Comparison of ENCODE assay signal across 1 cellular context in genomic region chr1:154186852-154187501, GRCh38.
TF ChIP-seq lines count a peak whose summit lies in the region.

No MANE protein-coding gene starts in this region.

TF ChIP-seq in K562, 482 proteins besides CTCF, POLR2A, EP300 and RAD21 (continued from another document and continues in another):
- TF ChIP-seq AFF4 (CRISPR knock-in tag; IDR thresholded peaks at IDR 0.05): no peak
- TF ChIP-seq RBBP5 (IDR thresholded peaks at IDR 0.05; ENCODE audit: borderline replicate concordance, insufficient read depth, low read length, poor library complexity, severe bottlenecking): peak; percentile 70
- no peak for TF ChIP-seq SRSF7 (optimal IDR thresholded peaks at IDR 0.05; ENCODE audit: low read depth, low read length)
- no peak for TF ChIP-seq ARID4B (CRISPR knock-in tag; IDR thresholded peaks at IDR 0.05)
- TF ChIP-seq NR2C1 (IDR thresholded peaks at IDR 0.05): peak; percentile 83
- peak; percentile 74 for TF ChIP-seq NR2C1 (tag; IDR thresholded peaks at IDR 0.05)
- peak; percentile 37 to 66; a peak in 2 of 4 replicates for TF ChIP-seq MNT (conservative IDR thresholded peaks at IDR 0.05)
- no peak for TF ChIP-seq ZNF740 (CRISPR knock-in tag; IDR thresholded peaks at IDR 0.05)
- TF ChIP-seq ZNF740 (tag; IDR thresholded peaks at IDR 0.05): no peak
- TF ChIP-seq NR2F6 (CRISPR knock-in tag; IDR thresholded peaks at IDR 0.05): no peak
- peak; percentile 28 for TF ChIP-seq E2F8 (IDR thresholded peaks at IDR 0.05; ENCODE audit: low read depth, partially characterized antibody)
- no peak for TF ChIP-seq NR2C2 (CRISPR knock-in tag; IDR thresholded peaks at IDR 0.05)
- TF ChIP-seq NR2C2 (tag; IDR thresholded peaks at IDR 0.05): peak; percentile 73
- TF ChIP-seq ELF4 (CRISPR knock-in tag; IDR thresholded peaks at IDR 0.05): no peak
- peak; percentile 31; the same call in 1 of the 2 replicates for TF ChIP-seq BCOR (IDR thresholded peaks at IDR 0.05)
- TF ChIP-seq RB1 (IDR thresholded peaks at IDR 0.05; ENCODE audit: low read depth): no peak; the same call in 1 of the 2 replicates
- peak; percentile 66 for TF ChIP-seq NFIC (IDR thresholded peaks at IDR 0.05)
- TF ChIP-seq ZNF124 (CRISPR knock-in tag; IDR thresholded peaks at IDR 0.05): no peak
- TF ChIP-seq MAFF (IDR thresholded peaks at IDR 0.05; ENCODE audit: low read length): 0 out of 2 replicates have a peak, but pooled peaks have one; percentile 27
- TF ChIP-seq ZZZ3 (IDR thresholded peaks at IDR 0.05): no peak
- TF ChIP-seq ZBTB2 (IDR thresholded peaks at IDR 0.05): peak; percentile 82
- TF ChIP-seq RBM15 (IDR thresholded peaks at IDR 0.05; ENCODE audit: insufficient read depth, low read length): no peak
- no peak for TF ChIP-seq NONO (IDR thresholded peaks at IDR 0.05; ENCODE audit: low read depth in 2 of 2, low read length in 1 of 2)
- no peak; a peak in 1 of 4 replicates for TF ChIP-seq RCOR1 (IDR thresholded peaks at IDR 0.05; ENCODE audit: borderline replicate concordance in 1 of 2, low read depth in 2 of 2, low read length in 2 of 2)
- peak; percentile 78 for TF ChIP-seq ZNF766 (CRISPR knock-in tag; conservative IDR thresholded peaks at IDR 0.05)
- no peak for TF ChIP-seq RBM39 (optimal IDR thresholded peaks at IDR 0.05; ENCODE audit: low read depth, low read length)
- TF ChIP-seq SMARCA5 (IDR thresholded peaks at IDR 0.05): no peak
- no peak for TF ChIP-seq TARDBP (IDR thresholded peaks at IDR 0.05)
- TF ChIP-seq YY1 (IDR thresholded peaks at IDR 0.05; ENCODE audit: borderline replicate concordance in 1 of 3, control insufficient read depth in 1 of 3, extremely low read depth in 1 of 3, insufficient read depth in 3 of 3, insufficient read length in 1 of 3, insufficient replicate concordance in 2 of 3, low read depth in 1 of 3, low read length in 2 of 3): no peak
- TF ChIP-seq EP400 (IDR thresholded peaks at IDR 0.05): peak; percentile 34; the same call in 1 of the 2 replicates
- TF ChIP-seq ATF7 (IDR thresholded peaks at IDR 0.05): peak; percentile 82
- TF ChIP-seq NR3C1 (CRISPR knock-in tag; IDR thresholded peaks at IDR 0.05): no peak
- peak; percentile 78 for TF ChIP-seq FOXM1 (IDR thresholded peaks at IDR 0.05; ENCODE audit: low read depth)
- TF ChIP-seq FOXM1 (CRISPR knock-in tag; IDR thresholded peaks at IDR 0.05; ENCODE audit: low read depth): no peak
- peak; percentile 91 for TF ChIP-seq ARID1B (IDR thresholded peaks at IDR 0.05)
- TF ChIP-seq ZFPM2 (CRISPR knock-in tag; IDR thresholded peaks at IDR 0.05): 0 out of 2 replicates have a peak, but pooled peaks have one; percentile 32
- no peak for TF ChIP-seq ZNF639 (CRISPR knock-in tag; conservative IDR thresholded peaks at IDR 0.05 in 1 of 2, IDR thresholded peaks at IDR 0.05 in 1 of 2)
- no peak for TF ChIP-seq PREB (CRISPR knock-in tag; IDR thresholded peaks at IDR 0.05)
- no peak for TF ChIP-seq GTF2B (IDR thresholded peaks at IDR 0.05; ENCODE audit: extremely low read depth, insufficient read length)
- TF ChIP-seq ILK (tag; IDR thresholded peaks at IDR 0.05; ENCODE audit: borderline replicate concordance, low read depth): no peak
- TF ChIP-seq NFE2L1 (tag; IDR thresholded peaks at IDR 0.05; ENCODE audit: borderline replicate concordance, low read depth): no peak
